Comparison of ENCODE assay signal across 8 cellular contexts in genomic region chr20:58890073-58890453, GRCh38. TPM values are rescaled to one million over a fixed set of nuclear protein-coding genes. Genes with fewer than 3 reads are reported as not detected.
DNase-seq lines count a peak whose midpoint lies in the region; ATAC-seq and TF ChIP-seq lines count a peak whose summit lies in the region.

No MANE protein-coding gene starts in this region.

- no peaks in the 10 kb centered on the region for H3K9me3 ChIP-seq in upper lobe of right lung

- H3K4me1 ChIP-seq in upper lobe of right lung, result peaks cover 23% of the 10 kb centered on the region

- H3K27ac ChIP-seq in upper lobe of right lung, result peak overlapping the region; percentile 88

- intact Hi-C loops in lower leg skin (cut with DNase I; ENCODE audit: low total_unique reads) (loop anchor here (5.0 kb wide), 1 partner anchor 92 kb away; the partner anchor contains the start of gene NELFCD), upper lobe of right lung (cut with DNase I) (no loop called here)

- H3K9me3 Mint-ChIP-seq in activated T-cell treated with anti-CD3 and anti-CD28 coated beads, Interleukin-2, amount 50 U/mL, for 4 hours, result no peaks in the 10 kb centered on the region

- H3K4me3 ChIP-seq in astrocyte of the cerebellum (ENCODE audit: low read depth, low read length) (peak overlapping the region; percentile 88), lower leg skin (ENCODE audit: low read depth, poor library complexity, severe bottlenecking) (peak overlapping the region; percentile 52), upper lobe of right lung (peak overlapping the region; percentile 56)

- H3K36me3 ChIP-seq in upper lobe of right lung, result no peaks in the 10 kb centered on the region

- peak overlapping the region; percentile 89 for H3K4me3 Mint-ChIP-seq in activated T-cell treated with anti-CD3 and anti-CD28 coated beads, Interleukin-2, amount 50 U/mL, for 4 hours

- no peak for DNase-seq in activated T-cell treated with anti-CD3 and anti-CD28 coated beads, Interleukin-2, amount 50 U/mL, for 4 hours
- no peak for DNase-seq in activated T-cell treated with anti-CD3 and anti-CD28 coated beads, Interleukin-2, amount 50 U/mL, for 48 hours
- DNase-seq in astrocyte of the cerebellum (ENCODE audit: low read depth) (no peak), lower leg skin (ENCODE audit: low spot score in 2 of 2) (no peak), upper lobe of right lung (no peak), RPMI8226 (no peak), iPS-NIHi7 (ENCODE audit: extremely low spot score) (no peak)

- TF ChIP-seq CTCF in astrocyte of the cerebellum (IDR thresholded peaks at IDR 0.05; ENCODE audit: low read depth, low read length, missing control alignments), result no peak
- no peak for TF ChIP-seq CTCF in lower leg skin (IDR thresholded peaks at IDR 0.05)
- no peak for TF ChIP-seq CTCF in upper lobe of right lung (IDR thresholded peaks at IDR 0.05)

- H3K36me3 Mint-ChIP-seq in activated T-cell treated with anti-CD3 and anti-CD28 coated beads, Interleukin-2, amount 50 U/mL, for 4 hours (ENCODE audit: insufficient read depth), result no peaks in the 10 kb centered on the region

- in situ Hi-C loops in astrocyte of the cerebellum (cut with HindIII; ENCODE audit: low sequenced_read_pairs), result no loop called here

- no peaks in the 10 kb centered on the region for H3K27me3 Mint-ChIP-seq in activated T-cell treated with anti-CD3 and anti-CD28 coated beads, Interleukin-2, amount 50 U/mL, for 4 hours (ENCODE audit: low read depth)

- no peaks in the 10 kb centered on the region for H3K27me3 ChIP-seq in upper lobe of right lung

- peak in 1 of 2 donors; percentile 1 for ATAC-seq in activated T-cell treated with anti-CD3 and anti-CD28 coated beads, Interleukin-2, amount 50 U/mL, for 4 hours
- ATAC-seq in upper lobe of right lung, result no peak
- ATAC-seq in HG02678 (IDR thresholded peaks at IDR 0.05; ENCODE audit: unreplicated experiment), result no peak

- WGBS in lower leg skin, 2 donors, result 36 to 45% methylated on average over 28 to 29 of the region's 46 CpGs

- TF ChIP-seq POLR2A in lower leg skin (IDR thresholded peaks at IDR 0.05), result no peak

- peaks cover 38% of the 10 kb centered on the region for H3K4me1 Mint-ChIP-seq in activated T-cell treated with anti-CD3 and anti-CD28 coated beads, Interleukin-2, amount 50 U/mL, for 4 hours (ENCODE audit: low read depth)

RNA-seq across cellular contexts. Expression of gene GNAS, which starts 37.5 kb away (rescaled TPM):
- 100 to 1,000 TPM; 390 to 448 (median 440) TPM for total RNA-seq in activated T-cell treated with anti-CD3 and anti-CD28 coated beads, Interleukin-2, amount 50 U/mL, for 4 hours
- total RNA-seq in lower leg skin (100 to 1,000 TPM; 335 to 473 (median 391) TPM), upper lobe of right lung (746 TPM)

RNA-seq across cellular contexts. Expression of gene GNAS-AS1, which starts 39.4 kb away (rescaled TPM):
- total RNA-seq in activated T-cell treated with anti-CD3 and anti-CD28 coated beads, Interleukin-2, amount 50 U/mL, for 4 hours, result under 1 TPM; 0.38 to 0.96 (median 0.40) TPM
- total RNA-seq in lower leg skin, result under 1 TPM in 1 of 4 donors, not detected in 3; 0.39 TPM
- total RNA-seq in upper lobe of right lung, result 1.1 TPM
